Comparison of ENCODE assay signal across 17 cellular contexts in the genomic region with DNA sequence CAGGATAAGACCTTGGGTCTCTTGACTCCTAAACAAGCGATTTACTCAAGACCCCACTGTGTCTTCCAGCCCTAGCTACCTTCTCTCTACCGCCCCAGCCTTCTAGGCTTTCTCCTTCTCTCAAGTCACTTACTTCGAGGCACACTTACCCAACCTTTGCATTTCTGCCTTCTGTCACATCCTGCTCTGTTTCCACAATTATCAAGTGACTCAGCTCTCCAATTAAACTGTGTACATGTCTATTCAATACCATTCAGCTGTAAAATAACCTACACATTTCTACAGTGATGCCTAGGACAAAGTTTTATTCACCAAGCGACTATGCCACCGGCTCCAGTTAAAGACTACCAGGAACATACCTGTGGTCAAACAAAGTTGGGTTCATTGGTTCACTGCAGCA.
DNase-seq lines count a peak whose midpoint lies in the region; TF ChIP-seq lines count a peak whose summit lies in the region.
"Had no signal": no experiment of that assay in that cellular context is flagged by ENCODE, and none has a peak within 500 bp of the region (broad histone marks: within the 10 kb centered on the region; RNA-seq: fewer than 3 reads in every experiment).

No MANE protein-coding gene starts in this region.

- DNase-seq in Daoy (ENCODE audit: low read depth) (peak; percentile 66), NB4 (ENCODE audit: low read depth) (peak; percentile 62), colonic mucosa (no peak), NCI-H2107 (lab: John Stamatoyannopoulos, UW) (no peak), NCI-H1436 treated with DMSO at 0.1 percent for 48 hours (lab: John Stamatoyannopoulos, UW) (no peak), ascending aorta (ENCODE audit: low spot score in 2 of 2) (no peak)
- no peak for DNase-seq in activated naive CD4-positive, alpha-beta T cell (lab: John Stamatoyannopoulos, UW)
- DNase-seq: activated CD4-positive, alpha-beta T cell treated with anti-CD3 and anti-CD28 coated beads for 1 hour; activated CD8-positive, alpha-beta memory T cell treated with anti-CD3 and anti-CD28 coated beads, Interleukin-2, amount 50 U/mL, for 4 hours; activated naive CD4-positive, alpha-beta T cell treated with anti-CD3 and anti-CD28 coated beads, Interleukin-2, amount 50 U/mL, for 16 hours; NCI-H1048; NCI-H510A treated with DMSO at 0.1 percent for 48 hours; stimulated activated CD4-positive, alpha-beta T cell treated with anti-CD3 and anti-CD28 coated beads, Interleukin-12 subunit alpha, Interleukin-12 subunit beta, amount 100 ng/mL, for 4 hours; testis had no signal

- H3K4me3 ChIP-seq in NB4 (ENCODE audit: low read depth, low read length): no peak overlapping the region
- no peak overlapping the region for H3K4me3 ChIP-seq in colonic mucosa
- H3K4me3 ChIP-seq in mucosa of rectum (ENCODE audit: low read length in 2 of 2): peak overlapping the region in 1 of 2 donors; percentile 2
- no peak overlapping the region for H3K4me3 ChIP-seq in ascending aorta
- H3K4me3 ChIP-seq: GM12878, testis had no signal

- TF ChIP-seq POLR2A in NB4 (IDR thresholded peaks at IDR 0.05; ENCODE audit: extremely low read depth, insufficient read length): no peak

- no peaks in the 10 kb centered on the region for H3K36me3 ChIP-seq in colonic mucosa
- no peaks in the 10 kb centered on the region for H3K36me3 ChIP-seq in mucosa of rectum (ENCODE audit: control insufficient read depth in 2 of 2, insufficient read depth in 2 of 2, low read length in 2 of 2)
- H3K36me3 ChIP-seq in ascending aorta: no peaks in the 10 kb centered on the region

- peaks cover 5% of the 10 kb centered on the region for H3K4me1 ChIP-seq in colonic mucosa
- peaks cover 31 to 36% of the 10 kb centered on the region in 2 donors for H3K4me1 ChIP-seq in mucosa of rectum (ENCODE audit: control insufficient read depth in 2 of 2, insufficient read depth in 2 of 2, low read length in 2 of 2)
- no peaks in the 10 kb centered on the region for H3K4me1 ChIP-seq in ascending aorta

- peak overlapping the region; percentile 22 for H3K27ac ChIP-seq in colonic mucosa
- peak overlapping the region; percentile 35 to 64 for H3K27ac ChIP-seq in mucosa of rectum (ENCODE audit: low read depth in 2 of 2, low read length in 2 of 2)
- H3K27ac ChIP-seq in ascending aorta: no peak overlapping the region
- H3K27ac ChIP-seq: RWPE1, testis had no signal

- H3K9me3 ChIP-seq in colonic mucosa (no peaks in the 10 kb centered on the region), mucosa of rectum (ENCODE audit: control insufficient read depth in 2 of 2, low read length in 2 of 2) (no peaks in the 10 kb centered on the region), ascending aorta (no peaks in the 10 kb centered on the region)
- H3K9me3 ChIP-seq: testis had no signal

- H3K9ac ChIP-seq in colonic mucosa (ENCODE audit: low read depth in 2 of 2, low read length in 2 of 2) (no peak overlapping the region), mucosa of rectum (ENCODE audit: low read depth in 1 of 2, low read length in 2 of 2) (peak overlapping the region in 1 of 2 donors; percentile 5)

- H3K27me3 ChIP-seq in colonic mucosa: no peaks in the 10 kb centered on the region
- no peaks in the 10 kb centered on the region for H3K27me3 ChIP-seq in mucosa of rectum (ENCODE audit: control insufficient read depth in 2 of 2, insufficient read depth in 2 of 2, low read length in 2 of 2)
- H3K27me3 ChIP-seq in ascending aorta: no peaks in the 10 kb centered on the region
- H3K27me3 ChIP-seq: testis had no signal

- intact Hi-C loops in colonic mucosa (cut with DNase I) (no loop called here), ascending aorta (cut with DNase I) (no loop called here)

- no peak for TF ChIP-seq CTCF in NB4 (IDR thresholded peaks at IDR 0.05; ENCODE audit: low read depth, low read length)
- no peak for TF ChIP-seq CTCF in colonic mucosa (IDR thresholded peaks at IDR 0.05)
- TF ChIP-seq CTCF in ascending aorta (IDR thresholded peaks at IDR 0.05): no peak

Comparison
In these comparisons a context has a peak if more than half of its experiments do, and no peak if none do; other contexts are left out.
1. DNase-seq: peak in Daoy (single experiment) and NB4 (single experiment); none in colonic mucosa (single experiment), NCI-H2107 (single experiment), NCI-H1436 treated with DMSO at 0.1 percent for 48 hours (single experiment), ascending aorta (0 of 2) and activated naive CD4-positive, alpha-beta T cell (0 of 4).
2. H3K27ac ChIP-seq: peak in colonic mucosa (single experiment) and mucosa of rectum (2 of 2); none in ascending aorta (0 of 2).